In the genomic region with DNA sequence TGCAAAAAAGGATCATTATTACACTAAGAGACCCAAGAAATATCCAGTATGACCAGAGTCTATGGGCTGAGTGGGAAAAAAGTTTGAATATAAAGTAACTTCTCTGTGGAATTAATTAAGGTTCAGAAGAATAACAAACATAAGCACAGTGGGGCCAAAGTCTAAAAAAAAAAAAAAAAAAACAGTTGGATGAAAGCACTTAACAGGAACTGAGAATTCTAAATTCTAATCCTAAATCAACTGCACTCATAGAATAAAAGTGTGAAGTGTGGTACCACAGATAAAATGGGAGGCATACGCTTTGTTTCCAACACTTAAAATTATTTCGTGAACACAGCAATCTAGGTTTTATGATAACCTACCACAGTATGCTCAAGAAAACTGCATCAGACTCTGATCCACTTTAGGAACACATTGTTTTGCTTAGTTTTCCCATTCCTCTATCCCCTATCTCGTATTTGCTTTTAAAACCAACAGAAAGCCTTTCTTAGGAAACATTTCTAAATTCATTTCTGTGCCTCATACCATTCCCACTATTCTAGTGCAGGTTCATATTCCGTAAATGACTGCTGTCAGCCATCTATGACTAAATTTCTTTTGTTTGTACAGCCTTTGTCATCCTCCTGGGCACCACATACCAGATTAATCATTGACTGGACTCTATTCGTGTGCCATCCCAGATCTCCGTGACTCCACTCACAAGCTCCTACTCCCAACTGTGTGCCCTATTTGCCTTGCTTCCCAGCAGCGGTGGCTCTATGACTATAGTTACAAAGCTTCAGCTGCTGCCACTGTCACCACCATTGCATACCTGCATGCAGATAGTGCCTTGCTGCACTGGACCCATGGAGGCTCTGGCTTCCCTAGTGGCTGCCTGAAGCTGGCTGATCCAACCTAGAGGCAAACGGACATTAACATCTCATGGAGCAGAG, we compare ENCODE assay signal across 1 cellular context.
TF ChIP-seq lines count a peak whose summit lies in the region.

No MANE protein-coding gene starts in this region.

TF ChIP-seq in HepG2, 621 proteins besides CTCF, POLR2A, EP300 and RAD21 (continues in another document):
- TF ChIP-seq, protein P1, sequence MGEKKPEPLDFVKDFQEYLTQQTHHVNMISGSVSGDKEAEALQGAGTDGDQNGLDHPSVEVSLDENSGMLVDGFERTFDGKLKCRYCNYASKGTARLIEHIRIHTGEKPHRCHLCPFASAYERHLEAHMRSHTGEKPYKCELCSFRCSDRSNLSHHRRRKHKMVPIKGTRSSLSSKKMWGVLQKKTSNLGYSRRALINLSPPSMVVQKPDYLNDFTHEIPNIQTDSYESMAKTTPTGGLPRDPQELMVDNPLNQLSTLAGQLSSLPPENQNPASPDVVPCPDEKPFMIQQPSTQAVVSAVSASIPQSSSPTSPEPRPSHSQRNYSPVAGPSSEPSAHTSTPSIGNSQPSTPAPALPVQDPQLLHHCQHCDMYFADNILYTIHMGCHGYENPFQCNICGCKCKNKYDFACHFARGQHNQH (CRISPR knock-in tag; IDR thresholded peaks at IDR 0.05): no peak
- TF ChIP-seq SOX5 (CRISPR knock-in tag; IDR thresholded peaks at IDR 0.05; ENCODE audit: borderline replicate concordance) (peak; percentile 90), MYC (CRISPR knock-in tag; IDR thresholded peaks at IDR 0.05; ENCODE audit: borderline replicate concordance) (no peak), ZNF3 (CRISPR knock-in tag; IDR thresholded peaks at IDR 0.05) (no peak), FOSL2 (CRISPR knock-in tag; IDR thresholded peaks at IDR 0.05) (peak; percentile 54; the same call in 1 of the 2 replicates), KLF6 (CRISPR knock-in tag; IDR thresholded peaks at IDR 0.05) (no peak), FIP1L1 (IDR thresholded peaks at IDR 0.05; ENCODE audit: borderline replicate concordance, insufficient read depth, low read depth, low read length) (no peak), ZNF615 (CRISPR knock-in tag; IDR thresholded peaks at IDR 0.05; ENCODE audit: borderline replicate concordance) (no peak), NCOR1 (IDR thresholded peaks at IDR 0.05; ENCODE audit: borderline replicate concordance, low read length) (peak; percentile 36; the same call in 1 of the 2 replicates), WIZ (CRISPR knock-in tag; IDR thresholded peaks at IDR 0.05) (no peak), MEIS1 (CRISPR knock-in tag; IDR thresholded peaks at IDR 0.05; ENCODE audit: borderline replicate concordance) (0 out of 2 replicates have a peak, but pooled peaks have one; percentile 34), ZSCAN20 (CRISPR knock-in tag; IDR thresholded peaks at IDR 0.05; ENCODE audit: borderline replicate concordance) (no peak), MXI1 (IDR thresholded peaks at IDR 0.05; ENCODE audit: borderline replicate concordance, low read depth, low read length) (peak; percentile 8; the same call in 1 of the 3 replicates), ZBTB7A (CRISPR knock-in tag; IDR thresholded peaks at IDR 0.05) (no peak), ZFAT (CRISPR knock-in tag; conservative IDR thresholded peaks at IDR 0.05) (no peak), ZNF703 (CRISPR knock-in tag; IDR thresholded peaks at IDR 0.05; ENCODE audit: borderline replicate concordance) (no peak), ZNF614 (CRISPR knock-in tag; IDR thresholded peaks at IDR 0.05; ENCODE audit: borderline replicate concordance) (peak; percentile 41; the same call in 1 of the 2 replicates), ZNF331 (CRISPR knock-in tag; IDR thresholded peaks at IDR 0.05) (no peak), ZNF672 (CRISPR knock-in tag; IDR thresholded peaks at IDR 0.05) (no peak)
- TF ChIP-seq, protein P2, sequence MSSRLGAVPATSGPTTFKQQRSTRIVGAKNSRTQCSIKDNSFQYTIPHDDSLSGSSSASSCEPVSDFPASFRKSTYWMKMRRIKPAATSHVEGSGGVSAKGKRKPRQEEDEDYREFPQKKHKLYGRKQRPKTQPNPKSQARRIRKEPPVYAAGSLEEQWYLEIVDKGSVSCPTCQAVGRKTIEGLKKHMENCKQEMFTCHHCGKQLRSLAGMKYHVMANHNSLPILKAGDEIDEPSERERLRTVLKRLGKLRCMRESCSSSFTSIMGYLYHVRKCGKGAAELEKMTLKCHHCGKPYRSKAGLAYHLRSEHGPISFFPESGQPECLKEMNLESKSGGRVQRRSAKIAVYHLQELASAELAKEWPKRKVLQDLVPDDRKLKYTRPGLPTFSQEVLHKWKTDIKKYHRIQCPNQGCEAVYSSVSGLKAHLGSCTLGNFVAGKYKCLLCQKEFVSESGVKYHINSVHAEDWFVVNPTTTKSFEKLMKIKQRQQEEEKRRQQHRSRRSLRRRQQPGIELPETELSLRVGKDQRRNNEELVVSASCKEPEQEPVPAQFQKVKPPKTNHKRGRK (CRISPR knock-in tag; IDR thresholded peaks at IDR 0.05): no peak
- TF ChIP-seq, protein P3, sequence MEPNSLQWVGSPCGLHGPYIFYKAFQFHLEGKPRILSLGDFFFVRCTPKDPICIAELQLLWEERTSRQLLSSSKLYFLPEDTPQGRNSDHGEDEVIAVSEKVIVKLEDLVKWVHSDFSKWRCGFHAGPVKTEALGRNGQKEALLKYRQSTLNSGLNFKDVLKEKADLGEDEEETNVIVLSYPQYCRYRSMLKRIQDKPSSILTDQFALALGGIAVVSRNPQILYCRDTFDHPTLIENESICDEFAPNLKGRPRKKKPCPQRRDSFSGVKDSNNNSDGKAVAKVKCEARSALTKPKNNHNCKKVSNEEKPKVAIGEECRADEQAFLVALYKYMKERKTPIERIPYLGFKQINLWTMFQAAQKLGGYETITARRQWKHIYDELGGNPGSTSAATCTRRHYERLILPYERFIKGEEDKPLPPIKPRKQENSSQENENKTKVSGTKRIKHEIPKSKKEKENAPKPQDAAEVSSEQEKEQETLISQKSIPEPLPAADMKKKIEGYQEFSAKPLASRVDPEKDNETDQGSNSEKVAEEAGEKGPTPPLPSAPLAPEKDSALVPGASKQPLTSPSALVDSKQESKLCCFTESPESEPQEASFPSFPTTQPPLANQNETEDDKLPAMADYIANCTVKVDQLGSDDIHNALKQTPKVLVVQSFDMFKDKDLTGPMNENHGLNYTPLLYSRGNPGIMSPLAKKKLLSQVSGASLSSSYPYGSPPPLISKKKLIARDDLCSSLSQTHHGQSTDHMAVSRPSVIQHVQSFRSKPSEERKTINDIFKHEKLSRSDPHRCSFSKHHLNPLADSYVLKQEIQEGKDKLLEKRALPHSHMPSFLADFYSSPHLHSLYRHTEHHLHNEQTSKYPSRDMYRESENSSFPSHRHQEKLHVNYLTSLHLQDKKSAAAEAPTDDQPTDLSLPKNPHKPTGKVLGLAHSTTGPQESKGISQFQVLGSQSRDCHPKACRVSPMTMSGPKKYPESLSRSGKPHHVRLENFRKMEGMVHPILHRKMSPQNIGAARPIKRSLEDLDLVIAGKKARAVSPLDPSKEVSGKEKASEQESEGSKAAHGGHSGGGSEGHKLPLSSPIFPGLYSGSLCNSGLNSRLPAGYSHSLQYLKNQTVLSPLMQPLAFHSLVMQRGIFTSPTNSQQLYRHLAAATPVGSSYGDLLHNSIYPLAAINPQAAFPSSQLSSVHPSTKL (CRISPR knock-in tag; IDR thresholded peaks at IDR 0.05): peak; percentile 69
- TF ChIP-seq, protein P4, sequence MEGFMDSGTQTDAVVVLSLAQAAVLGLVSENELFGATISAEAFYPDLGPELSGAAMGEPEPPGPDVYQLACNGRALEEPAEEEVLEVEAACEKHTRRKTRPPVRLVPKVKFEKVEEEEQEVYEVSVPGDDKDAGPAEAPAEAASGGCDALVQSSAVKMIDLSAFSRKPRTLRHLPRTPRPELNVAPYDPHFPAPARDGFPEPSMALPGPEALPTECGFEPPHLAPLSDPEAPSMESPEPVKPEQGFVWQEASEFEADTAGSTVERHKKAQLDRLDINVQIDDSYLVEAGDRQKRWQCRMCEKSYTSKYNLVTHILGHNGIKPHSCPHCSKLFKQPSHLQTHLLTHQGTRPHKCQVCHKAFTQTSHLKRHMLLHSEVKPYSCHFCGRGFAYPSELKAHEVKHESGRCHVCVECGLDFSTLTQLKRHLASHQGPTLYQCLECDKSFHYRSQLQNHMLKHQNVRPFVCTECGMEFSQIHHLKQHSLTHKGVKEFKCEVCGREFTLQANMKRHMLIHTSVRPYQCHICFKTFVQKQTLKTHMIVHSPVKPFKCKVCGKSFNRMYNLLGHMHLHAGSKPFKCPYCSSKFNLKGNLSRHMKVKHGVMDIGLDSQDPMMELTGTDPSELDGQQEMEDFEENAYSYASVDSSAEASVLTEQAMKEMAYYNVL (CRISPR knock-in tag; IDR thresholded peaks at IDR 0.05; ENCODE audit: borderline replicate concordance): no peak
- TF ChIP-seq, protein P5, sequence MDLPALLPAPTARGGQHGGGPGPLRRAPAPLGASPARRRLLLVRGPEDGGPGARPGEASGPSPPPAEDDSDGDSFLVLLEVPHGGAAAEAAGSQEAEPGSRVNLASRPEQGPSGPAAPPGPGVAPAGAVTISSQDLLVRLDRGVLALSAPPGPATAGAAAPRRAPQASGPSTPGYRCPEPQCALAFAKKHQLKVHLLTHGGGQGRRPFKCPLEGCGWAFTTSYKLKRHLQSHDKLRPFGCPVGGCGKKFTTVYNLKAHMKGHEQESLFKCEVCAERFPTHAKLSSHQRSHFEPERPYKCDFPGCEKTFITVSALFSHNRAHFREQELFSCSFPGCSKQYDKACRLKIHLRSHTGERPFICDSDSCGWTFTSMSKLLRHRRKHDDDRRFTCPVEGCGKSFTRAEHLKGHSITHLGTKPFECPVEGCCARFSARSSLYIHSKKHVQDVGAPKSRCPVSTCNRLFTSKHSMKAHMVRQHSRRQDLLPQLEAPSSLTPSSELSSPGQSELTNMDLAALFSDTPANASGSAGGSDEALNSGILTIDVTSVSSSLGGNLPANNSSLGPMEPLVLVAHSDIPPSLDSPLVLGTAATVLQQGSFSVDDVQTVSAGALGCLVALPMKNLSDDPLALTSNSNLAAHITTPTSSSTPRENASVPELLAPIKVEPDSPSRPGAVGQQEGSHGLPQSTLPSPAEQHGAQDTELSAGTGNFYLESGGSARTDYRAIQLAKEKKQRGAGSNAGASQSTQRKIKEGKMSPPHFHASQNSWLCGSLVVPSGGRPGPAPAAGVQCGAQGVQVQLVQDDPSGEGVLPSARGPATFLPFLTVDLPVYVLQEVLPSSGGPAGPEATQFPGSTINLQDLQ (CRISPR knock-in tag; IDR thresholded peaks at IDR 0.05): no peak
- TF ChIP-seq, protein P6, sequence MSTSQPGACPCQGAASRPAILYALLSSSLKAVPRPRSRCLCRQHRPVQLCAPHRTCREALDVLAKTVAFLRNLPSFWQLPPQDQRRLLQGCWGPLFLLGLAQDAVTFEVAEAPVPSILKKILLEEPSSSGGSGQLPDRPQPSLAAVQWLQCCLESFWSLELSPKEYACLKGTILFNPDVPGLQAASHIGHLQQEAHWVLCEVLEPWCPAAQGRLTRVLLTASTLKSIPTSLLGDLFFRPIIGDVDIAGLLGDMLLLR (CRISPR knock-in tag; IDR thresholded peaks at IDR 0.05): 0 out of 2 replicates have a peak, but pooled peaks have one; percentile 17
- TF ChIP-seq, protein P7, sequence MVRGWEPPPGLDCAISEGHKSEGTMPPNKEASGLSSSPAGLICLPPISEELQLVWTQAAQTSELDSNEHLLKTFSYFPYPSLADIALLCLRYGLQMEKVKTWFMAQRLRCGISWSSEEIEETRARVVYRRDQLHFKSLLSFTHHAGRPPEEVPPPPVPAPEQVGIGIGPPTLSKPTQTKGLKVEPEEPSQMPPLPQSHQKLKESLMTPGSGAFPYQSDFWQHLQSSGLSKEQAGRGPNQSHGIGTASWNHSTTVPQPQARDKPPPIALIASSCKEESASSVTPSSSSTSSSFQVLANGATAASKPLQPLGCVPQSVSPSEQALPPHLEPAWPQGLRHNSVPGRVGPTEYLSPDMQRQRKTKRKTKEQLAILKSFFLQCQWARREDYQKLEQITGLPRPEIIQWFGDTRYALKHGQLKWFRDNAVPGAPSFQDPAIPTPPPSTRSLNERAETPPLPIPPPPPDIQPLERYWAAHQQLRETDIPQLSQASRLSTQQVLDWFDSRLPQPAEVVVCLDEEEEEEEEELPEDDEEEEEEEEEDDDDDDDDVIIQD (CRISPR knock-in tag; IDR thresholded peaks at IDR 0.05; ENCODE audit: low read depth): peak; percentile 14; the same call in 1 of the 2 replicates
- TF ChIP-seq, protein P8, sequence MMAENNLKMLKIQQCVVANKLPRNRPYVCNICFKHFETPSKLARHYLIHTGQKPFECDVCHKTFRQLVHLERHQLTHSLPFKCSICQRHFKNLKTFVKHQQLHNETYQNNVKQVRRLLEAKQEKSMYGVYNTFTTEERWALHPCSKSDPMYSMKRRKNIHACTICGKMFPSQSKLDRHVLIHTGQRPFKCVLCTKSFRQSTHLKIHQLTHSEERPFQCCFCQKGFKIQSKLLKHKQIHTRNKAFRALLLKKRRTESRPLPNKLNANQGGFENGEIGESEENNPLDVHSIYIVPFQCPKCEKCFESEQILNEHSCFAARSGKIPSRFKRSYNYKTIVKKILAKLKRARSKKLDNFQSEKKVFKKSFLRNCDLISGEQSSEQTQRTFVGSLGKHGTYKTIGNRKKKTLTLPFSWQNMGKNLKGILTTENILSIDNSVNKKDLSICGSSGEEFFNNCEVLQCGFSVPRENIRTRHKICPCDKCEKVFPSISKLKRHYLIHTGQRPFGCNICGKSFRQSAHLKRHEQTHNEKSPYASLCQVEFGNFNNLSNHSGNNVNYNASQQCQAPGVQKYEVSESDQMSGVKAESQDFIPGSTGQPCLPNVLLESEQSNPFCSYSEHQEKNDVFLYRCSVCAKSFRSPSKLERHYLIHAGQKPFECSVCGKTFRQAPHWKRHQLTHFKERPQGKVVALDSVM (CRISPR knock-in tag; IDR thresholded peaks at IDR 0.05): no peak
- TF ChIP-seq, protein P9, sequence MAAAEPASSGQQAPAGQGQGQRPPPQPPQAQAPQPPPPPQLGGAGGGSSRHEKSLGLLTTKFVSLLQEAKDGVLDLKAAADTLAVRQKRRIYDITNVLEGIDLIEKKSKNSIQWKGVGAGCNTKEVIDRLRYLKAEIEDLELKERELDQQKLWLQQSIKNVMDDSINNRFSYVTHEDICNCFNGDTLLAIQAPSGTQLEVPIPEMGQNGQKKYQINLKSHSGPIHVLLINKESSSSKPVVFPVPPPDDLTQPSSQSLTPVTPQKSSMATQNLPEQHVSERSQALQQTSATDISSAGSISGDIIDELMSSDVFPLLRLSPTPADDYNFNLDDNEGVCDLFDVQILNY (CRISPR knock-in tag; conservative IDR thresholded peaks at IDR 0.05): no peak
- TF ChIP-seq, protein P10, sequence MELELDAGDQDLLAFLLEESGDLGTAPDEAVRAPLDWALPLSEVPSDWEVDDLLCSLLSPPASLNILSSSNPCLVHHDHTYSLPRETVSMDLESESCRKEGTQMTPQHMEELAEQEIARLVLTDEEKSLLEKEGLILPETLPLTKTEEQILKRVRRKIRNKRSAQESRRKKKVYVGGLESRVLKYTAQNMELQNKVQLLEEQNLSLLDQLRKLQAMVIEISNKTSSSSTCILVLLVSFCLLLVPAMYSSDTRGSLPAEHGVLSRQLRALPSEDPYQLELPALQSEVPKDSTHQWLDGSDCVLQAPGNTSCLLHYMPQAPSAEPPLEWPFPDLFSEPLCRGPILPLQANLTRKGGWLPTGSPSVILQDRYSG (CRISPR knock-in tag; IDR thresholded peaks at IDR 0.05): no peak
- TF ChIP-seq, protein P11, sequence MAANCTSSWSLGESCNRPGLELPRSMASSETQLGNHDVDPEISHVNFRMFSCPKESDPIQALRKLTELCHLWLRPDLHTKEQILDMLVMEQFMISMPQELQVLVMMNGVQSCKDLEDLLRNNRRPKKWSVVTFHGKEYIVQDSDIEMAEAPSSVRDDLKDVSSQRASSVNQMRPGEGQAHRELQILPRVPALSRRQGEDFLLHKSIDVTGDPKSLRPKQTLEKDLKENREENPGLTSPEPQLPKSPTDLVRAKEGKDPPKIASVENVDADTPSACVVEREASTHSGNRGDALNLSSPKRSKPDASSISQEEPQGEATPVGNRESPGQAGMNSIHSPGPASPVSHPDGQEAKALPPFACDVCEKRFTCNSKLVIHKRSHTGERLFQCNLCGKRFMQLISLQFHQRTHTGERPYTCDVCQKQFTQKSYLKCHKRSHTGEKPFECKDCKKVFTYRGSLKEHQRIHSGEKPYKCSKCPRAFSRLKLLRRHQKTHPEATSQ (CRISPR knock-in tag; IDR thresholded peaks at IDR 0.05; ENCODE audit: borderline replicate concordance): 0 out of 2 replicates have a peak, but pooled peaks have one; percentile 16
